In genomic region chr5:1315709-1316587, GRCh38 we compare ENCODE assay signal across 8 cellular contexts. TPM values are rescaled to one million over a fixed set of nuclear protein-coding genes. Genes with fewer than 3 reads are reported as not detected.
DNase-seq lines count a peak whose midpoint lies in the region; ATAC-seq and TF ChIP-seq lines count a peak whose summit lies in the region.

No MANE protein-coding gene starts in this region.

- H3K4me3 ChIP-seq in sigmoid colon = no peak overlapping the region

- ATAC-seq in HG02798 (IDR thresholded peaks at IDR 0.05; ENCODE audit: poor library complexity, unreplicated experiment) (peak; percentile 64), omental fat pad (ENCODE audit: low FRiP score) (no peak)

- TF ChIP-seq POLR2A in GM18526 (IDR thresholded peaks at IDR 0.05; ENCODE audit: extremely low read depth, insufficient read length) (peak; percentile 30), sigmoid colon (IDR thresholded peaks at IDR 0.05) (no peak)

- TF ChIP-seq EP300 in sigmoid colon (IDR thresholded peaks at IDR 0.05) = no peak

- H3K27ac ChIP-seq in epithelial cell of prostate (peak overlapping the region; percentile 54), sigmoid colon (no peak overlapping the region)

- peaks cover 0 to 11% (median 10%) of the 10 kb centered on the region in 4 donors for H3K4me1 ChIP-seq in sigmoid colon

- peaks cover 0 to 4% (median 0%) of the 10 kb centered on the region in 3 donors for H3K27me3 ChIP-seq in sigmoid colon

- peaks cover 4 to 39% (median 36%) of the 10 kb centered on the region in 4 donors for H3K36me3 ChIP-seq in sigmoid colon

- TF ChIP-seq CTCF in sigmoid colon (IDR thresholded peaks at IDR 0.05) (no peak), omental fat pad (IDR thresholded peaks at IDR 0.05) (no peak)

- 4 to 10% methylated on average over 33 of the region's 33 CpGs for WGBS in sigmoid colon, 2 donors

- H3K9me3 ChIP-seq in sigmoid colon = no peaks in the 10 kb centered on the region

- intact Hi-C loops in sigmoid colon (cut with DNase I) = no loop called here

- DNase-seq in NCI-H1436 treated with DMSO at 0.1 percent for 48 hours (lab: John Stamatoyannopoulos, UW) (peak; percentile 93), epithelial cell of prostate (ENCODE audit: low read depth, low spot score) (peak; percentile 66), sigmoid colon (peak; percentile 53), omental fat pad (ENCODE audit: low spot score) (no peak), inferior parietal cortex (ENCODE audit: extremely low spot score) (no peak)
- DNase-seq in activated CD4-positive, alpha-beta T cell treated with anti-CD3 and anti-CD28 coated beads for 48 hours = peak; percentile 61

RNA-seq across cellular contexts. Expression of gene TERT, which starts 21.1 kb away (rescaled TPM):
- total RNA-seq in sigmoid colon = not detected
- polyA plus RNA-seq in sigmoid colon = 1 to 10 TPM in 1 of 3 donors, not detected in 2; 2.9 TPM
- not detected for total RNA-seq in omental fat pad

RNA-seq across cellular contexts. Expression of gene CLPTM1L, which starts 29.0 kb away (rescaled TPM):
- total RNA-seq in sigmoid colon = 10 to 100 TPM; 49.5 to 67.8 (median 58.9) TPM
- 10 to 100 TPM; 33.1 to 90.5 (median 33.6) TPM for polyA plus RNA-seq in sigmoid colon
- 100 to 1,000 TPM in 2 of 4 donors, 10 to 100 TPM in 2; 65.0 to 165 (median 106) TPM for total RNA-seq in omental fat pad

Comparison
In these comparisons a context has a peak if more than half of its experiments do, and no peak if none do; other contexts are left out.
1. DNase-seq: peak in NCI-H1436 treated with DMSO at 0.1 percent for 48 hours (single experiment), activated CD4-positive, alpha-beta T cell treated with anti-CD3 and anti-CD28 coated beads for 48 hours (single experiment), epithelial cell of prostate (single experiment) and sigmoid colon (single experiment); none in omental fat pad (single experiment) and inferior parietal cortex (single experiment).